ENCODE assay signal across 14 cellular contexts in genomic region chr10:28684157-28684985, GRCh38.
"Had no signal": no experiment of that assay in that cellular context is flagged by ENCODE, and none has a peak within 500 bp of the region (broad histone marks: within the 10 kb centered on the region; RNA-seq: fewer than 3 reads in every experiment).

No MANE protein-coding gene starts in this region.

- H3K79me2 ChIP-seq: parathyroid adenoma had no signal

- H3K27ac ChIP-seq: esophagus squamous epithelium, foreskin keratinocyte, parathyroid adenoma, skin epidermis, thyroid gland, vagina had no signal

- H3K9ac ChIP-seq: parathyroid adenoma had no signal

- H3K36me3 Mint-ChIP-seq: stimulated activated effector memory CD8-positive, alpha-beta T cell treated with anti-CD3 and anti-CD28 coated beads, Interleukin-12 subunit alpha, Interleukin-12 subunit beta, amount 100 ng/mL, for 72 hours had no signal

- H3K4me1 ChIP-seq: foreskin keratinocyte, parathyroid adenoma, thyroid gland had no signal

- H3K4me3 ChIP-seq: esophagus squamous epithelium, skin epidermis, thyroid gland, vagina had no signal

- H3K27me3 ChIP-seq: foreskin keratinocyte, thyroid gland, vagina had no signal

- H3K27ac Mint-ChIP-seq: activated CD4-positive, alpha-beta memory T cell treated with anti-CD3 and anti-CD28 coated beads, Interleukin-2, amount 10 ng/mL, durations not matched to agents 7 days and 5 days; stimulated activated effector memory CD8-positive, alpha-beta T cell treated with anti-CD3 and anti-CD28 coated beads, Interleukin-12 subunit alpha, Interleukin-12 subunit beta, amount 100 ng/mL, for 72 hours had no signal

- DNase-seq: activated CD4-positive, alpha-beta memory T cell treated with anti-CD3 and anti-CD28 coated beads, Interleukin-2, amount 10 ng/mL, durations not matched to agents 7 days and 5 days; activated naive CD4-positive, alpha-beta T cell; aorta; esophagus squamous epithelium; foreskin keratinocyte; retina; thyroid gland had no signal

- ATAC-seq: foreskin keratinocyte; left lobe of liver; stimulated activated effector memory CD8-positive, alpha-beta T cell treated with anti-CD3 and anti-CD28 coated beads, Interleukin-12 subunit alpha, Interleukin-12 subunit beta, amount 100 ng/mL, for 72 hours had no signal

- H3K36me3 ChIP-seq: esophagus squamous epithelium, thyroid gland, vagina had no signal

- H3K9me3 ChIP-seq: esophagus squamous epithelium, thyroid gland, vagina had no signal

- H2AFZ ChIP-seq: parathyroid adenoma had no signal

- H3K9me3 Mint-ChIP-seq: activated CD4-positive, alpha-beta memory T cell treated with anti-CD3 and anti-CD28 coated beads, Interleukin-2, amount 10 ng/mL, durations not matched to agents 7 days and 5 days; stimulated activated effector memory CD8-positive, alpha-beta T cell treated with anti-CD3 and anti-CD28 coated beads, Interleukin-12 subunit alpha, Interleukin-12 subunit beta, amount 100 ng/mL, for 72 hours had no signal

- FAIRE-seq: bronchial epithelial cell, colon had no signal

- H3K4me3 Mint-ChIP-seq: activated CD4-positive, alpha-beta memory T cell treated with anti-CD3 and anti-CD28 coated beads, Interleukin-2, amount 10 ng/mL, durations not matched to agents 7 days and 5 days; stimulated activated effector memory CD8-positive, alpha-beta T cell treated with anti-CD3 and anti-CD28 coated beads, Interleukin-12 subunit alpha, Interleukin-12 subunit beta, amount 100 ng/mL, for 72 hours had no signal
